31 cellular contexts compared by ENCODE assay signal in genomic region chr22:41888638-41889200, GRCh38. TPM values are rescaled to one million over a fixed set of nuclear protein-coding genes. Genes with fewer than 3 reads are reported as not detected.
DNase-seq lines count a peak whose midpoint lies in the region; ATAC-seq and TF ChIP-seq lines count a peak whose summit lies in the region.
"Had no signal": no experiment of that assay in that cellular context is flagged by ENCODE, and none has a peak within 500 bp of the region (broad histone marks: within the 10 kb centered on the region; RNA-seq: fewer than 3 reads in every experiment).

No MANE protein-coding gene starts in this region.

- H3K4me1 Mint-ChIP-seq in activated T-cell treated with anti-CD3 and anti-CD28 coated beads, Interleukin-2, amount 50 U/mL, for 72 hours (ENCODE audit: low read depth), result no peaks in the 10 kb centered on the region
- H3K4me1 Mint-ChIP-seq in stimulated activated naive B cell treated with anti-CD40 and anti-IgM and Interleukin-4, amounts not matched to agents 10 μg/mL and 1 μg/mL and 100 μg/mL, for 72 hours, result peaks cover 22 to 37% of the 10 kb centered on the region in 2 donors
- H3K4me1 Mint-ChIP-seq: endodermal cell had no signal

- CTCF ChIA-PET in OCI-LY7 (lab: Charles Lee; ENCODE audit: unreplicated experiment) (interaction anchor here (0.6 kb wide), 1 partner anchor 27 kb away, joined by 3 read pairs; no protein-coding TSS in a partner anchor), mammary epithelial cell (lab: Charles Lee; ENCODE audit: low non-redundant PET) (no interaction called here)

- DNase-seq in activated T-cell treated with anti-CD3 and anti-CD28 coated beads, Interleukin-2, amount 50 U/mL, for 72 hours, result no peak
- DNase-seq in activated T-cell treated with anti-CD3 and anti-CD28 coated beads, Interleukin-2, amount 50 U/mL, for 1 hour, result no peak
- no peak for DNase-seq in OCI-LY7 (ENCODE audit: low spot score)
- peak; percentile 39 for DNase-seq in fibroblast of villous mesenchyme (ENCODE audit: low read depth)
- no peak for DNase-seq in stimulated activated naive B cell treated with anti-CD40 and anti-IgM and Interleukin-4, amounts not matched to agents 10 μg/mL and 1 μg/mL and 100 μg/mL, for 72 hours
- no peak for DNase-seq in mammary epithelial cell
- DNase-seq: 8988T; activated CD4-positive, alpha-beta T cell treated with anti-CD3 and anti-CD28 coated beads for 4 hours; activated CD8-positive, alpha-beta memory T cell treated with anti-CD3 and anti-CD28 coated beads for 24 hours; activated naive CD4-positive, alpha-beta T cell treated with anti-CD3 and anti-CD28 coated beads, Interleukin-2, amount 50 U/mL, for 16 hours; activated T-cell treated with anti-CD3 and anti-CD28 coated beads, Interleukin-2, amount 50 U/mL, for 4 hours; aorta; Caco-2; DMS79 treated with DMSO at 0.1 percent for 48 hours; endodermal cell; kidney; mucosa of descending colon; NCI-H1048; NCI-H187; NCI-H526 treated with DMSO at 0.1 percent for 48 hours; upper lobe of right lung had no signal

- H4K20me1 ChIP-seq in OCI-LY7 (ENCODE audit: insufficient read depth, low read length) (no peaks in the 10 kb centered on the region), mammary epithelial cell (ENCODE audit: insufficient read depth, low read length) (no peaks in the 10 kb centered on the region)

- no peak overlapping the region for H3K9ac ChIP-seq in mammary epithelial cell (ENCODE audit: insufficient read depth, low read length)
- H3K9ac ChIP-seq: BLaER1 had no signal

- H3K27ac Mint-ChIP-seq in activated T-cell treated with anti-CD3 and anti-CD28 coated beads, Interleukin-2, amount 50 U/mL, for 72 hours, result peak overlapping the region; percentile 8
- peak overlapping the region; percentile 91 for H3K27ac Mint-ChIP-seq in stimulated activated naive B cell treated with anti-CD40 and anti-IgM and Interleukin-4, amounts not matched to agents 10 μg/mL and 1 μg/mL and 100 μg/mL, for 72 hours
- H3K27ac Mint-ChIP-seq: endodermal cell; progenitor cell of endocrine pancreas; T-helper 1 cell treated with Interleukin-12 subunit alpha and Interleukin-12 subunit beta and Interleukin-4 antibody, amounts not matched to agents 30 μg/mL and 1 μg/mL, for 36 hours had no signal

- H3K79me2 ChIP-seq in OCI-LY7 (ENCODE audit: insufficient read depth, low read depth, low read length) (no peaks in the 10 kb centered on the region; the same call in 1 of the 2 replicates), mammary epithelial cell (ENCODE audit: insufficient read depth, low read length) (peaks cover 5% of the 10 kb centered on the region)

- intact Hi-C loops in OCI-LY7 (cut with micrococcal nuclease; ENCODE audit: unreplicated experiment), result no loop called here
- intact Hi-C loops in mammary epithelial cell (cut with micrococcal nuclease), result no loop called here

- no peak for ATAC-seq in activated T-cell treated with anti-CD3 and anti-CD28 coated beads, Interleukin-2, amount 50 U/mL, for 72 hours (replicated peaks in 1 of 2)
- peak in 1 of 2 donors; percentile 20 for ATAC-seq in stimulated activated naive B cell treated with anti-CD40 and anti-IgM and Interleukin-4, amounts not matched to agents 10 μg/mL and 1 μg/mL and 100 μg/mL, for 72 hours (replicated peaks)
- ATAC-seq in GM21737 (IDR thresholded peaks at IDR 0.05; ENCODE audit: unreplicated experiment) (no peak), GM18517 (IDR thresholded peaks at IDR 0.05; ENCODE audit: unreplicated experiment) (no peak)
- ATAC-seq: activated T-cell treated with anti-CD3 and anti-CD28 coated beads, Interleukin-2, amount 50 U/mL, for 4 hours; mucosa of descending colon; upper lobe of right lung had no signal

- in situ Hi-C loops in mammary epithelial cell (cut with MboI; ENCODE audit: low sequenced_read_pairs in 2 of 2), result no loop called here

- H3K9me3 ChIP-seq in OCI-LY7 (ENCODE audit: low read length), result no peaks in the 10 kb centered on the region
- no peaks in the 10 kb centered on the region for H3K9me3 ChIP-seq in mammary epithelial cell (replicated peaks; ENCODE audit: insufficient read depth, low read length)
- H3K9me3 ChIP-seq: BLaER1, Caco-2, esophagus muscularis mucosa, mucosa of descending colon, upper lobe of right lung had no signal

- peaks cover 14 to 33% of the 10 kb centered on the region in 2 donors for H3K36me3 Mint-ChIP-seq in activated T-cell treated with anti-CD3 and anti-CD28 coated beads, Interleukin-2, amount 50 U/mL, for 72 hours (ENCODE audit: insufficient read depth in 2 of 2)
- peaks cover 61 to 77% of the 10 kb centered on the region in 2 donors for H3K36me3 Mint-ChIP-seq in stimulated activated naive B cell treated with anti-CD40 and anti-IgM and Interleukin-4, amounts not matched to agents 10 μg/mL and 1 μg/mL and 100 μg/mL, for 72 hours

- H3K27ac ChIP-seq in OCI-LY7 (ENCODE audit: low read depth, low read length, poor library complexity, severe bottlenecking) (peak overlapping the region; percentile 5), mammary epithelial cell (ENCODE audit: insufficient read depth, low read depth, low read length) (no peak overlapping the region)
- H3K27ac ChIP-seq: BLaER1, upper lobe of right lung had no signal

- no peaks in the 10 kb centered on the region for H3K27me3 ChIP-seq in mammary epithelial cell (ENCODE audit: insufficient read depth, low read length)
- H3K27me3 ChIP-seq: BLaER1, esophagus muscularis mucosa, upper lobe of right lung had no signal

- BruUV-seq in OCI-LY7 (replicated peaks; lab: Mats Ljungman, UMichigan) (no TSS peak), mammary epithelial cell (replicated peaks; lab: Mats Ljungman, UMichigan) (no TSS peak)

- peaks cover 17% of the 10 kb centered on the region for H3K4me1 ChIP-seq in OCI-LY7 (ENCODE audit: insufficient read depth, low read length, poor library complexity, severe bottlenecking)
- no peaks in the 10 kb centered on the region for H3K4me1 ChIP-seq in mammary epithelial cell (ENCODE audit: insufficient read depth, low read length)
- H3K4me1 ChIP-seq: esophagus muscularis mucosa, upper lobe of right lung had no signal

- dilution Hi-C loops in mammary epithelial cell (cut with HindIII; ENCODE audit: low sequenced_read_pairs), result loop anchor here (10.0 kb wide), 1 partner anchor 576 kb away; no protein-coding TSS in a partner anchor

- POLR2A ChIA-PET in OCI-LY7 (lab: Charles Lee), result interaction anchor here (0.6 to 1.0 kb wide), 2 partner anchors 16 to 175 kb away, joined by 5 to 9 read pairs; no protein-coding TSS in a partner anchor

- H3K9me2 ChIP-seq in OCI-LY7 (ENCODE audit: insufficient read depth, low read length), result no peaks in the 10 kb centered on the region

- no peaks in the 10 kb centered on the region for H3K27me3 Mint-ChIP-seq in activated T-cell treated with anti-CD3 and anti-CD28 coated beads, Interleukin-2, amount 50 U/mL, for 72 hours (ENCODE audit: low read depth)
- H3K27me3 Mint-ChIP-seq in stimulated activated naive B cell treated with anti-CD40 and anti-IgM and Interleukin-4, amounts not matched to agents 10 μg/mL and 1 μg/mL and 100 μg/mL, for 72 hours, result no peaks in the 10 kb centered on the region
- H3K27me3 Mint-ChIP-seq: progenitor cell of endocrine pancreas had no signal

- H3K4me2 ChIP-seq in OCI-LY7 (ENCODE audit: low read length) (peak overlapping the region; percentile 20), mammary epithelial cell (ENCODE audit: insufficient read depth, low read depth, low read length) (no peak overlapping the region)
- H3K4me2 ChIP-seq: BLaER1 had no signal

- TF ChIP-seq CTCF in OCI-LY7 (conservative IDR thresholded peaks at IDR 0.05; ENCODE audit: low read length) (no peak), fibroblast of villous mesenchyme (IDR thresholded peaks at IDR 0.05; ENCODE audit: insufficient read depth, low read depth, low read length) (no peak), mammary epithelial cell (conservative IDR thresholded peaks at IDR 0.05 in 1 of 2, IDR thresholded peaks at IDR 0.05 in 1 of 2; ENCODE audit: extremely low read depth in 1 of 2, insufficient read depth in 1 of 2, low read depth in 1 of 2, low read length in 2 of 2) (no peak)

- peaks cover 98% of the 10 kb centered on the region for H3K36me3 ChIP-seq in OCI-LY7 (ENCODE audit: insufficient read depth, low read length)
- peaks cover 49% of the 10 kb centered on the region for H3K36me3 ChIP-seq in mammary epithelial cell (ENCODE audit: insufficient read depth, low read length)

- 81% methylated on average over 4 of the region's 4 CpGs for WGBS in mammary epithelial cell (ENCODE audit: low coverage, missing lambda C conversion rate)

- no peak overlapping the region for H3K4me3 Mint-ChIP-seq in activated T-cell treated with anti-CD3 and anti-CD28 coated beads, Interleukin-2, amount 50 U/mL, for 72 hours
- no peak overlapping the region for H3K4me3 Mint-ChIP-seq in stimulated activated naive B cell treated with anti-CD40 and anti-IgM and Interleukin-4, amounts not matched to agents 10 μg/mL and 1 μg/mL and 100 μg/mL, for 72 hours
- H3K4me3 Mint-ChIP-seq: activated T-cell treated with anti-CD3 and anti-CD28 coated beads, Interleukin-2, amount 50 U/mL, for 4 hours; endodermal cell; T-helper 1 cell treated with Interleukin-12 subunit alpha and Interleukin-12 subunit beta and Interleukin-4 antibody, amounts not matched to agents 30 μg/mL and 1 μg/mL, for 36 hours had no signal

- H2AFZ ChIP-seq in OCI-LY7 (ENCODE audit: low read length) (no peak overlapping the region), mammary epithelial cell (ENCODE audit: low read depth, low read length) (no peak overlapping the region)

- H3K4me3 ChIP-seq in OCI-LY7 (ENCODE audit: low read depth, low read length, poor library complexity, severe bottlenecking) (no peak overlapping the region), fibroblast of villous mesenchyme (ENCODE audit: low read depth, low read length) (no peak overlapping the region), mammary epithelial cell (replicated peaks in 1 of 3; ENCODE audit: insufficient read depth in 1 of 3, low read depth in 2 of 3, low read length in 3 of 3) (no peak overlapping the region)
- H3K4me3 ChIP-seq: BLaER1, esophagus muscularis mucosa, mucosa of descending colon, upper lobe of right lung had no signal

- no peaks in the 10 kb centered on the region for H3K9me3 Mint-ChIP-seq in activated T-cell treated with anti-CD3 and anti-CD28 coated beads, Interleukin-2, amount 50 U/mL, for 72 hours
- H3K9me3 Mint-ChIP-seq in stimulated activated naive B cell treated with anti-CD40 and anti-IgM and Interleukin-4, amounts not matched to agents 10 μg/mL and 1 μg/mL and 100 μg/mL, for 72 hours, result no peaks in the 10 kb centered on the region
- H3K9me3 Mint-ChIP-seq: activated T-cell treated with anti-CD3 and anti-CD28 coated beads, Interleukin-2, amount 50 U/mL, for 4 hours; endodermal cell; T-helper 1 cell treated with Interleukin-12 subunit alpha and Interleukin-12 subunit beta and Interleukin-4 antibody, amounts not matched to agents 30 μg/mL and 1 μg/mL, for 36 hours had no signal

RNA-seq across cellular contexts. Expression of gene SHISA8, which starts 26.2 kb away (rescaled TPM):
- total RNA-seq in activated T-cell treated with anti-CD3 and anti-CD28 coated beads, Interleukin-2, amount 50 U/mL, for 72 hours, result 1 to 10 TPM; 2.0 to 3.2 TPM
- not detected in 2 replicates for total RNA-seq in OCI-LY7 (2014; rRNA removed; shearing (Covaris generic))
- total RNA-seq in OCI-LY7 (2022) (0.61 and 0.74 TPM in 2 replicates), fibroblast of villous mesenchyme (not detected in 2 replicates), mammary epithelial cell (not detected)
- not detected for polyA plus RNA-seq in mammary epithelial cell
- not detected for polyA minus RNA-seq in mammary epithelial cell
- total RNA-seq: aorta, cardiac septum, glomerular endothelial cell, H4, mucosa of descending colon, progenitor cell of endocrine pancreas, RPMI7951, upper lobe of right lung had no signal
- polyA plus RNA-seq: aorta had no signal

RNA-seq across cellular contexts. Expression of gene TNFRSF13C, which starts 37.9 kb away (rescaled TPM):
- 1 to 10 TPM; 6.1 to 7.3 TPM for total RNA-seq in activated T-cell treated with anti-CD3 and anti-CD28 coated beads, Interleukin-2, amount 50 U/mL, for 72 hours
- 10.9 and 21.3 TPM in 2 replicates for total RNA-seq in OCI-LY7 (2014; rRNA removed; shearing (Covaris generic))
- total RNA-seq in OCI-LY7 (2022) (65.0 and 67.8 TPM in 2 replicates), fibroblast of villous mesenchyme (under 0.01 TPM in 2 replicates), mammary epithelial cell (under 1 TPM; under 0.01 to 0.21 TPM)
- polyA plus RNA-seq in mammary epithelial cell, result 0.07 TPM
- polyA minus RNA-seq in mammary epithelial cell, result not detected
- total RNA-seq: glomerular endothelial cell, RPMI7951 had no signal
- polyA plus RNA-seq: aorta had no signal

RNA-seq across cellular contexts. Expression of gene SREBF2, which starts 55.8 kb away (rescaled TPM):
- total RNA-seq in activated T-cell treated with anti-CD3 and anti-CD28 coated beads, Interleukin-2, amount 50 U/mL, for 72 hours, result 100 to 1,000 TPM; 127 to 131 TPM
- total RNA-seq in OCI-LY7 (2014; rRNA removed; shearing (Covaris generic)), result 132 and 167 TPM in 2 replicates
- total RNA-seq in OCI-LY7 (2022) (312 and 330 TPM in 2 replicates), fibroblast of villous mesenchyme (83.3 and 104 TPM in 2 replicates), mammary epithelial cell (100 to 1,000 TPM; 100 to 131 TPM)
- polyA plus RNA-seq in mammary epithelial cell, result 61.6 TPM
- polyA minus RNA-seq in mammary epithelial cell, result 220 TPM

RNA-seq across cellular contexts. Expression of gene CENPM, which starts 58.2 kb away (rescaled TPM):
- total RNA-seq in activated T-cell treated with anti-CD3 and anti-CD28 coated beads, Interleukin-2, amount 50 U/mL, for 72 hours, result 10 to 100 TPM; 66.1 to 74.5 TPM
- total RNA-seq in OCI-LY7 (2014; rRNA removed; shearing (Covaris generic)), result 347 and 354 TPM in 2 replicates
- 189 and 217 TPM in 2 replicates for total RNA-seq in OCI-LY7 (2022)
- 14.2 and 21.6 TPM in 2 replicates for total RNA-seq in fibroblast of villous mesenchyme
- 10 to 100 TPM in 1 of 2 donors, under 1 TPM in 1; 0.50 to 20.0 TPM for total RNA-seq in mammary epithelial cell
- polyA plus RNA-seq in mammary epithelial cell, result 38.2 TPM
- polyA minus RNA-seq in mammary epithelial cell, result 24.8 TPM
- total RNA-seq: esophagus muscularis mucosa had no signal
